In the genomic region with DNA sequence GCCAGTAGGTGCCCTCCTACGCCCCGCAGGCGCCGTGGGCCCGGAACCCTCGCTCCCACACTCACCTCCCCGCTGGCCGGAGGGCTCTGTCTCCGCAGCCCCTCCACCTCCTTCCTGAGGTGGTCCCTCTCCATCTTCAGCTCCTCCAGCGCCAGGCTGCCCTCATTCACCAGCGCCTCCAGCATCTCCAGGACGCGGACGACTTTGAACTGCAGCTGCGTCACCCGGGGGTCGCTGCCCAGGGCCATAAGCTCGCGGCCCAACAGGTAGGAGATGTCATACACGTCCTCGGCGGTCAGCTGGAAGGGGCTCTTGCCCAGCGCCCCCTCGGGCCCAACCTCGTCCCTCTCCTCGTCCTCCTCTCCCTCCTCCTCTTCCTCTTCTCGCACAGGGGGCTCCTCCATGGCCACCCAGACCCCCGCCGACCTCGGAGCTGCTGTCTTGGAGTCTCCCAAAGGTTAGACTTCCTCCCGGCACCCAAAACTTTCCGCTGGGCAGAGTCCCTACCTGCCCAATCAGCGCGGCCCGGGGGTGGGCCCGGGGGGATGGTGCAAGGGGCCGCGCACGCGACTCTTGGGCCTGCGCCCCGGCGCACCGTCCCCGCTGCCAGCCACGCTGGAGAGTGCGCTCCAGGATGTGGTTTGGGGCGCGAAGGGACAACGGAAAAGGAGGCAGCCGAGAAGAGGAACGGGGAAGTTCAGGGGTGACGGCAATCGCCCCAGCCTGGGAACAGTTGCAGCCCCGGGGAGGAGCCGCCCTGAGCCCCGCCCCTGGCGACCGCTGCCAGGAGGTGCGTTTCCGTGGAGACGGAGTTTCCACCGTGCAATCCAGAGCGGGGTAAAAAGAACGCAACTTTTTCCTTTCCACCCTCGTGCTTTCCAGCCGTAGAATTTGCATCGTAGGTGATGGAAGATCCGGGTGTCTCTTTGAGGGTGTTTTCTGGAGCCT, we compare ENCODE assay signal across 1 cellular context.
TF ChIP-seq lines count a peak whose summit lies in the region.

A gene with protein sequence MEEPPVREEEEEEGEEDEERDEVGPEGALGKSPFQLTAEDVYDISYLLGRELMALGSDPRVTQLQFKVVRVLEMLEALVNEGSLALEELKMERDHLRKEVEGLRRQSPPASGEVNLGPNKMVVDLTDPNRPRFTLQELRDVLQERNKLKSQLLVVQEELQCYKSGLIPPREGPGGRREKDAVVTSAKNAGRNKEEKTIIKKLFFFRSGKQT (minus strand): TSS at position 668 of the 948 bp plus-strand sequence. CDS start 264 bp downstream, at position 404.

TF ChIP-seq in H1, 55 proteins besides CTCF, POLR2A, EP300 and RAD21 (continued from another document):
- peak; percentile 75 for TF ChIP-seq SAP30 (IDR thresholded peaks at IDR 0.05; ENCODE audit: insufficient read depth, insufficient replicate concordance, low read length)
- TF ChIP-seq MAX (IDR thresholded peaks at IDR 0.05): peak; percentile 64; the same call in 1 of the 2 replicates
- TF ChIP-seq SIN3A (conservative IDR thresholded peaks at IDR 0.05 in 1 of 2, IDR thresholded peaks at IDR 0.05 in 1 of 2; ENCODE audit: low read depth in 1 of 2, low read length in 2 of 2): peak; percentile 56 to 63; a peak in 3 of 4 replicates
- TF ChIP-seq PHF8 (conservative IDR thresholded peaks at IDR 0.05; ENCODE audit: low read depth, low read length): peak; percentile 35; the same call in 1 of the 2 replicates
- TF ChIP-seq RNF2 (IDR thresholded peaks at IDR 0.05; ENCODE audit: borderline replicate concordance, low read depth, low read length, missing control alignments, poor library complexity, severe bottlenecking): no peak
- TF ChIP-seq GTF2F1 (IDR thresholded peaks at IDR 0.05; ENCODE audit: borderline replicate concordance, low read depth, low read length): no peak
- no peak for TF ChIP-seq TBP (IDR thresholded peaks at IDR 0.05; ENCODE audit: low read depth, low read length)
- TF ChIP-seq BRCA1 (IDR thresholded peaks at IDR 0.05; ENCODE audit: low read depth, low read length): no peak
TF ChIP-seq in H1: peak in this region for 6.
